ENCODE assay signal across 8 cellular contexts in genomic region chr3:11718582-11719405, GRCh38.
A peak's percentile ranks its signal among the peaks of the same experiment; 100 is the strongest.
DNase-seq lines count a peak whose midpoint lies in the region; ATAC-seq and TF ChIP-seq lines count a peak whose summit lies in the region.

No MANE protein-coding gene starts in this region.

- H3K4me1 Mint-ChIP-seq in nephron = peaks cover 35% of the 10 kb centered on the region

- peak overlapping the region; percentile 94 to 99 (median 95) for H3K4me3 Mint-ChIP-seq in nephron

- H3K9me3 ChIP-seq in tibial artery = no peaks in the 10 kb centered on the region

- peaks cover 6% of the 10 kb centered on the region for H3K27me3 Mint-ChIP-seq in nephron (ENCODE audit: low read depth)

- H3K4me3 ChIP-seq in fibroblast of mammary gland (ENCODE audit: control insufficient read depth, low read depth, low read length) (peak overlapping the region; percentile 72), tibial artery (peak overlapping the region; percentile 94 to 97)

- peaks cover 0 to 35% (median 15%) of the 10 kb centered on the region in 4 donors for H3K4me1 ChIP-seq in tibial artery

- H3K36me3 ChIP-seq in tibial artery = no peaks in the 10 kb centered on the region

- no peaks in the 10 kb centered on the region for H3K36me3 Mint-ChIP-seq in nephron (ENCODE audit: low read depth)

- TF ChIP-seq CTCF in fibroblast of mammary gland (conservative IDR thresholded peaks at IDR 0.05; ENCODE audit: control insufficient read depth, insufficient read depth, low read depth, low read length) (no peak), nephron (IDR thresholded peaks at IDR 0.05; ENCODE audit: unreplicated experiment in 3 of 3) (no peak), tibial artery (IDR thresholded peaks at IDR 0.05) (no peak)

- no peaks in the 10 kb centered on the region for H3K27me3 ChIP-seq in tibial artery

- peak overlapping the region; percentile 94 to 96 for H3K27ac ChIP-seq in tibial artery

- peak; percentile 14 for ATAC-seq in HG02852 (IDR thresholded peaks at IDR 0.05; ENCODE audit: unreplicated experiment)

- peak overlapping the region; percentile 98 to 100 (median 99) for H3K27ac Mint-ChIP-seq in nephron

- H3K9me3 Mint-ChIP-seq in nephron = no peaks in the 10 kb centered on the region

- DNase-seq in NK-92 treated with Interleukin-12 subunit alpha and Interleukin-12 subunit beta, amount 100 ng/mL, for 24 hours (lab: John Stamatoyannopoulos, UW) = peak; percentile 2
- no peak for DNase-seq in NK-92 (lab: John Stamatoyannopoulos, UW; ENCODE audit: unreplicated experiment)
- peak; percentile 70 for DNase-seq in NCI-H69 (lab: John Stamatoyannopoulos, UW)
- DNase-seq in activated T-helper 1 cell treated with Interleukin-2 at 50 U/mL for 16 hours (ENCODE audit: low read depth) = peak; percentile 4
- DNase-seq in fibroblast of mammary gland (ENCODE audit: low read depth) = peak; percentile 58
- peak; percentile 66 to 80 for DNase-seq in tibial artery

- intact Hi-C loops in tibial artery (cut with DNase I; ENCODE audit: low total_unique reads) = no loop called here
